Comparison of ENCODE assay signal across 19 cellular contexts in genomic region chr18:26456070-26456491, GRCh38.
DNase-seq lines count a peak whose midpoint lies in the region; ATAC-seq, FAIRE-seq and TF ChIP-seq lines count a peak whose summit lies in the region.
"Had no signal": no experiment of that assay in that cellular context is flagged by ENCODE, and none has a peak within 500 bp of the region (broad histone marks: within the 10 kb centered on the region; RNA-seq: fewer than 3 reads in every experiment).

No MANE protein-coding gene starts in this region.

- H3K27me3 ChIP-seq in DOHH2 (ENCODE audit: control insufficient read depth, low read length) = no peaks in the 10 kb centered on the region
- no peaks in the 10 kb centered on the region for H3K27me3 ChIP-seq in stomach
- no peaks in the 10 kb centered on the region for H3K27me3 ChIP-seq in dorsolateral prefrontal cortex
- H3K27me3 ChIP-seq: neural progenitor cell, upper lobe of left lung had no signal

- H3K27ac ChIP-seq in DOHH2 (ENCODE audit: low read depth, low read length) (no peak overlapping the region), stomach (no peak overlapping the region), dorsolateral prefrontal cortex (peak overlapping the region in 3 of 59 donors; percentile 10 to 50 (median 43))
- H3K27ac ChIP-seq: GM23248, HL-60, lower lobe of right lung, neural progenitor cell, upper lobe of left lung had no signal

- TF ChIP-seq POLR2A in stomach (IDR thresholded peaks at IDR 0.05) = no peak

- H3K36me3 Mint-ChIP-seq in T-cell = peaks cover 16% of the 10 kb centered on the region
- H3K36me3 Mint-ChIP-seq: activated naive CD4-positive, alpha-beta T cell treated with anti-CD3 and anti-CD28 coated beads, Interleukin-2, amount 10 ng/mL, durations not matched to agents 7 days and 5 days; CD14-positive monocyte had no signal

- TF ChIP-seq CTCF in DOHH2 (IDR thresholded peaks at IDR 0.05; ENCODE audit: low read depth, low read length, poor library complexity, severe bottlenecking) (peak; percentile 30), epithelial cell of esophagus (IDR thresholded peaks at IDR 0.05; ENCODE audit: insufficient read depth, low read depth, low read length, missing control alignments) (no peak), stomach (IDR thresholded peaks at IDR 0.05) (no peak), dorsolateral prefrontal cortex (IDR thresholded peaks at IDR 0.05 in 54 of 56, conservative IDR thresholded peaks at IDR 0.05 in 2 of 56; ENCODE audit: low read depth in 1 of 56, partially characterized antibody in 56 of 56) (peak in 3 of 56 donors; percentile 9 to 19 (median 17))

- H3K4me1 Mint-ChIP-seq in T-cell = no peaks in the 10 kb centered on the region
- H3K4me1 Mint-ChIP-seq: activated naive CD4-positive, alpha-beta T cell treated with anti-CD3 and anti-CD28 coated beads, Interleukin-2, amount 10 ng/mL, durations not matched to agents 7 days and 5 days; central memory CD8-positive, alpha-beta T cell had no signal

- DNase-seq in GM19239 (ENCODE audit: insufficient read length, low spot score) = no peak
- DNase-seq in RPMI8226 = peak; percentile 8
- peak; percentile 42 for DNase-seq in epithelial cell of esophagus (ENCODE audit: low read depth)
- DNase-seq in stomach = no peak
- no peak for DNase-seq in dorsolateral prefrontal cortex
- no peak for DNase-seq in T-cell
- DNase-seq: activated naive CD4-positive, alpha-beta T cell treated with anti-CD3 and anti-CD28 coated beads, Interleukin-2, amount 10 ng/mL, durations not matched to agents 7 days and 5 days; GM23248; kidney; lower lobe of right lung; NCI-H1436 treated with DMSO at 0.1 percent for 48 hours; NCI-H510A treated with DMSO at 0.1 percent for 48 hours; stimulated activated CD8-positive, alpha-beta memory T cell treated with anti-CD3 and anti-CD28 coated beads, Interleukin-4, amount 100 ng/mL, for 48 hours had no signal

- H3K27me3 Mint-ChIP-seq in T-cell = peaks cover 0 to 3% of the 10 kb centered on the region in 2 donors

- H3K4me3 ChIP-seq in DOHH2 (ENCODE audit: low read length) (no peak overlapping the region), epithelial cell of esophagus (ENCODE audit: low read length) (no peak overlapping the region), stomach (no peak overlapping the region), dorsolateral prefrontal cortex (no peak overlapping the region)
- H3K4me3 ChIP-seq: GM23248, lower lobe of right lung, neural progenitor cell, upper lobe of left lung had no signal

- H3K4me3 Mint-ChIP-seq in T-cell = no peak overlapping the region
- H3K4me3 Mint-ChIP-seq: activated naive CD4-positive, alpha-beta T cell treated with anti-CD3 and anti-CD28 coated beads, Interleukin-2, amount 10 ng/mL, durations not matched to agents 7 days and 5 days; CD14-positive monocyte; central memory CD8-positive, alpha-beta T cell; neural progenitor cell had no signal

- ATAC-seq in T-cell (replicated peaks in 1 of 4) = no peak
- ATAC-seq: lower lobe of right lung had no signal

- H3F3A ChIP-seq in DOHH2 (ENCODE audit: control insufficient read depth, insufficient read depth) = no peaks in the 10 kb centered on the region

- peak; percentile 72 for FAIRE-seq in GM19239 (lab: Jason Lieb, UNC)
- FAIRE-seq: kidney had no signal

- POLR2A ChIA-PET in T-cell (lab: Charles Lee) = no interaction called here

- H3K9me2 ChIP-seq in DOHH2 (replicated peaks; ENCODE audit: control insufficient read depth, low read length) = no peaks in the 10 kb centered on the region

- H3K4me1 ChIP-seq in DOHH2 (ENCODE audit: control insufficient read depth, low read length) (peaks cover 6% of the 10 kb centered on the region), stomach (peaks cover 0 to 12% (median 4%) of the 10 kb centered on the region in 4 donors)
- H3K4me1 ChIP-seq: lower lobe of right lung had no signal

- H3K9me3 ChIP-seq in DOHH2 (ENCODE audit: control insufficient read depth, insufficient read depth, low read length) = no peaks in the 10 kb centered on the region
- no peaks in the 10 kb centered on the region for H3K9me3 ChIP-seq in stomach
- H3K9me3 ChIP-seq: lower lobe of right lung, upper lobe of left lung had no signal

- no peaks in the 10 kb centered on the region for H3K9me3 Mint-ChIP-seq in T-cell
- H3K9me3 Mint-ChIP-seq: activated naive CD4-positive, alpha-beta T cell treated with anti-CD3 and anti-CD28 coated beads, Interleukin-2, amount 10 ng/mL, durations not matched to agents 7 days and 5 days; CD14-positive monocyte; central memory CD8-positive, alpha-beta T cell; neural progenitor cell had no signal

- H4K20me1 ChIP-seq in DOHH2 (ENCODE audit: control insufficient read depth, insufficient read depth, low read depth, low read length) = no peaks in the 10 kb centered on the region

- H3K79me2 ChIP-seq in DOHH2 (ENCODE audit: control insufficient read depth, low read length) = no peaks in the 10 kb centered on the region

- H3K36me3 ChIP-seq in DOHH2 (ENCODE audit: control insufficient read depth, low read length) (no peaks in the 10 kb centered on the region), stomach (peaks cover 0 to 44% (median 31%) of the 10 kb centered on the region in 4 donors)
- H3K36me3 ChIP-seq: neural progenitor cell had no signal

- WGBS in stomach, 5 donors = 69 to 84% (median 73%) methylated on average over 3 of the region's 3 CpGs

- H3K4me2 ChIP-seq in DOHH2 (ENCODE audit: low read length) = no peak overlapping the region
- H3K4me2 ChIP-seq: neural progenitor cell had no signal

- TF ChIP-seq EP300 in stomach (IDR thresholded peaks at IDR 0.05) = no peak

- no peak overlapping the region for H3K27ac Mint-ChIP-seq in T-cell
- H3K27ac Mint-ChIP-seq: activated naive CD4-positive, alpha-beta T cell treated with anti-CD3 and anti-CD28 coated beads, Interleukin-2, amount 10 ng/mL, durations not matched to agents 7 days and 5 days; CD14-positive monocyte; neural progenitor cell had no signal

- intact Hi-C loops in stomach (cut with DNase I; ENCODE audit: low total_unique reads) (no loop called here), dorsolateral prefrontal cortex (cut with DNase I) (loop anchor here in 1 of 2 donors (5.0 kb wide), 1 partner anchor 201 kb away; no protein-coding TSS in a partner anchor)

- CTCF ChIA-PET in T-cell (lab: Charles Lee) = no interaction called here

Comparison
In these comparisons a context has a peak if more than half of its experiments do, and no peak if none do; other contexts are left out.
1. DNase-seq: peak in RPMI8226 (single experiment) and epithelial cell of esophagus (single experiment); none in GM19239 (single experiment), stomach (single experiment), dorsolateral prefrontal cortex (0 of 10) and T-cell (0 of 34).